In the genomic region with DNA sequence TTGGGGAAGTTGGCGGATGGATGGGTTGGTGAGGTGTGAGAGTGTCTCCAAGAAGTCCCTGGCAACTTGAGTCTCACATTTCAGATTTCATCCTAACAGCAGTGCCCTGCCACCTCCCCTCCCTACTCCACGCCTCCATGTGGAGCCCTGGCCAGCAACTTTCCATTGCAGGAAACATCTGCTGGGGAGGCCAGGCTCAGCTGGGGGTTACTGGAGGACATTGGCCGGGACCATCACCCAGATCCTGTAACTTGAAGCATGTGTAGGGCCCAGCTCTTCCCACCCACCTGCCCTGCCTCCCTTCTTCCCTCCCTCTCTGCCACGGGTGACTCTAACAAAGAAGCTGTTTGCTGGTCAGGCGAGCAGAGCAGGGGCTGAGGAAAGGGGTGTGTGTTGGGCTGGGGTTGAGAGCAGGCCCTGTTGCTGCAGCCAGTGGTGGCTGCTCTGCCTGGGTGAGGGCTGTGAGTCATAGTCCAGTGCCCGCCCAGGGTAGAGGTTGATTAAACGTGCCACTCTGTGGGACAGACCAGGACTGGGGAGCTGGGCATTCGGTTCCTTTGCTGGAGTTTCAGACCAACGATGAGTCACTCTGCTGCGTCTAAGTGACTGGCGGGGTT, we compare ENCODE assay signal across 12 cellular contexts.
A peak's percentile ranks its signal among the peaks of the same experiment; 100 is the strongest.
DNase-seq lines count a peak whose midpoint lies in the region; ATAC-seq and TF ChIP-seq lines count a peak whose summit lies in the region.
"Had no signal": no experiment of that assay in that cellular context is flagged by ENCODE, and none has a peak within 500 bp of the region (broad histone marks: within the 10 kb centered on the region; RNA-seq: fewer than 3 reads in every experiment).

No MANE protein-coding gene starts in this region.

- H3K56ac ChIP-seq in IMR-90 (ENCODE audit: extremely low read depth, insufficient read depth, low read length), result no peak overlapping the region

- no peak overlapping the region for H3K9ac ChIP-seq in IMR-90 (ENCODE audit: low read depth, low read length)

- H4K91ac ChIP-seq in IMR-90 (ENCODE audit: insufficient read depth, low read depth, low read length), result no peak overlapping the region

- H4K8ac ChIP-seq in IMR-90 (ENCODE audit: low read depth in 2 of 2, low read length in 2 of 2), result no peak overlapping the region

- in situ Hi-C loops in IMR-90 (cut with MboI; ENCODE audit: low sequenced_read_pairs), result no loop called here

- no peaks in the 10 kb centered on the region for H4K20me1 ChIP-seq in IMR-90 (ENCODE audit: insufficient read depth, low read length)

- H3K23ac ChIP-seq in IMR-90 (ENCODE audit: low read depth, low read length), result no peak overlapping the region

- H2AFZ ChIP-seq in IMR-90 (replicated peaks; ENCODE audit: low read length, poor library complexity), result peak overlapping the region; percentile 40

- dilution Hi-C loops in IMR-90 (cut with HindIII; ENCODE audit: low sequenced_read_pairs, unreplicated experiment), result no loop called here

- no peak overlapping the region for H3K4me3 ChIP-seq in AG09309 (ENCODE audit: control insufficient read depth, low read depth, low read length)
- H3K4me3 ChIP-seq in IMR-90 (ENCODE audit: insufficient read depth, low read depth, low read length), result no peak overlapping the region
- no peak overlapping the region for H3K4me3 ChIP-seq in BE2C (ENCODE audit: low read depth, low read length)
- H3K4me3 ChIP-seq: suprapubic skin had no signal

- no peak overlapping the region for H3K18ac ChIP-seq in IMR-90 (ENCODE audit: low read depth, low read length)

- no peak overlapping the region for H3K14ac ChIP-seq in IMR-90 (replicated peaks; ENCODE audit: low read depth, low read length)

- H2BK120ac ChIP-seq in IMR-90 (ENCODE audit: low read depth, low read length), result no peak overlapping the region

- no peak overlapping the region for H3K27ac Mint-ChIP-seq in activated T-helper 1 cell treated with anti-CD3 and anti-CD28 coated beads, Interleukin-12 subunit alpha, Interleukin-12 subunit beta, Interleukin-2, Interleukin-4 antibody, amounts not matched to agents 30 ng/mL and 10 ng/mL and 1 ng/mL, durations not matched to agents 14 hours and 24 hours and 36 hours
- H3K27ac Mint-ChIP-seq: CD8-positive, alpha-beta T cell had no signal

- H3K9me3 ChIP-seq in IMR-90 (ENCODE audit: control insufficient read depth, insufficient read depth, low read length) (no peaks in the 10 kb centered on the region), BE2C (no peaks in the 10 kb centered on the region)
- H3K9me3 ChIP-seq: suprapubic skin had no signal

- H2AK5ac ChIP-seq in IMR-90 (ENCODE audit: low read depth, low read length), result no peak overlapping the region

- H3K27me3 Mint-ChIP-seq in activated T-helper 1 cell treated with anti-CD3 and anti-CD28 coated beads, Interleukin-12 subunit alpha, Interleukin-12 subunit beta, Interleukin-2, Interleukin-4 antibody, amounts not matched to agents 30 ng/mL and 10 ng/mL and 1 ng/mL, durations not matched to agents 14 hours and 24 hours and 36 hours (ENCODE audit: insufficient read depth), result no peaks in the 10 kb centered on the region

- H3K27me3 ChIP-seq in IMR-90 (ENCODE audit: control insufficient read depth, insufficient read depth, low read length), result no peaks in the 10 kb centered on the region
- no peaks in the 10 kb centered on the region for H3K27me3 ChIP-seq in BE2C
- H3K27me3 ChIP-seq: suprapubic skin had no signal

- no peak for TF ChIP-seq CTCF in AG09309 (IDR thresholded peaks at IDR 0.05; ENCODE audit: control insufficient read depth, insufficient read depth, low read depth, low read length, missing control alignments)
- TF ChIP-seq CTCF in IMR-90 (conservative IDR thresholded peaks at IDR 0.05; ENCODE audit: low read depth, low read length), result no peak
- TF ChIP-seq CTCF in BE2C (IDR thresholded peaks at IDR 0.05; ENCODE audit: low read depth, low read length), result no peak

- H2BK20ac ChIP-seq in IMR-90 (ENCODE audit: low read depth, low read length), result no peak overlapping the region

- H2BK5ac ChIP-seq in IMR-90 (ENCODE audit: low read depth, low read length, poor library complexity, severe bottlenecking), result no peak overlapping the region

- H2AK9ac ChIP-seq in IMR-90 (replicated peaks; ENCODE audit: low read depth, low read length, poor library complexity), result no peak overlapping the region

- H3K36me3 ChIP-seq in IMR-90 (ENCODE audit: control insufficient read depth, insufficient read depth, low read length) (no peaks in the 10 kb centered on the region), BE2C (no peaks in the 10 kb centered on the region)
- H3K36me3 ChIP-seq: suprapubic skin had no signal

- 77% methylated on average over 7 of the region's 11 CpGs; no CpG with 5 or more reads in 1 of the 2 experiments for WGBS in IMR-90 (ENCODE audit: extremely low coverage in 2 of 2, insufficient read length in 1 of 2), 2 experiments

- H4K5ac ChIP-seq in IMR-90 (ENCODE audit: low read depth, low read length), result no peak overlapping the region

- no peaks in the 10 kb centered on the region; a peak in 1 of 4 replicates for H3K79me1 ChIP-seq in IMR-90 (ENCODE audit: low read depth in 1 of 2, low read length in 2 of 2)

- H3K4me1 ChIP-seq in IMR-90 (ENCODE audit: control insufficient read depth, insufficient read depth, low read length) (peaks cover 7% of the 10 kb centered on the region), BE2C (no peaks in the 10 kb centered on the region)
- H3K4me1 ChIP-seq: suprapubic skin had no signal

- peaks cover 25% of the 10 kb centered on the region for H3K36me3 Mint-ChIP-seq in activated T-helper 1 cell treated with anti-CD3 and anti-CD28 coated beads, Interleukin-12 subunit alpha, Interleukin-12 subunit beta, Interleukin-2, Interleukin-4 antibody, amounts not matched to agents 30 ng/mL and 10 ng/mL and 1 ng/mL, durations not matched to agents 14 hours and 24 hours and 36 hours (ENCODE audit: low read depth)

- BruUV-seq in IMR-90 (replicated peaks; lab: Mats Ljungman, UMichigan), result no TSS peak

- TF ChIP-seq POLR2A in IMR-90 (IDR thresholded peaks at IDR 0.05; ENCODE audit: low read depth, low read length), result no peak

- H3K9me3 Mint-ChIP-seq in activated T-helper 1 cell treated with anti-CD3 and anti-CD28 coated beads, Interleukin-12 subunit alpha, Interleukin-12 subunit beta, Interleukin-2, Interleukin-4 antibody, amounts not matched to agents 30 ng/mL and 10 ng/mL and 1 ng/mL, durations not matched to agents 14 hours and 24 hours and 36 hours, result no peaks in the 10 kb centered on the region
- H3K9me3 Mint-ChIP-seq: CD8-positive, alpha-beta T cell had no signal

- peak overlapping the region; percentile 8; the same call in 1 of the 2 replicates for H3K27ac ChIP-seq in IMR-90 (ENCODE audit: insufficient read depth, low read length)
- H3K27ac ChIP-seq: suprapubic skin had no signal

- H3K4ac ChIP-seq in IMR-90 (ENCODE audit: low read depth, low read length), result no peak overlapping the region

- H3K4me3 Mint-ChIP-seq in activated T-helper 1 cell treated with anti-CD3 and anti-CD28 coated beads, Interleukin-12 subunit alpha, Interleukin-12 subunit beta, Interleukin-2, Interleukin-4 antibody, amounts not matched to agents 30 ng/mL and 10 ng/mL and 1 ng/mL, durations not matched to agents 14 hours and 24 hours and 36 hours, result no peak overlapping the region
- H3K4me3 Mint-ChIP-seq: CD8-positive, alpha-beta T cell had no signal

- no peak for TF ChIP-seq RAD21 in IMR-90 (IDR thresholded peaks at IDR 0.05; ENCODE audit: low read length)

- POLR2A ChIA-PET in IMR-90 (lab: Charles Lee; ENCODE audit: unreplicated experiment), result no interaction called here

- no peak overlapping the region for H2BK15ac ChIP-seq in IMR-90 (ENCODE audit: low read depth, low read length)

- H3K4me1 Mint-ChIP-seq in activated T-helper 1 cell treated with anti-CD3 and anti-CD28 coated beads, Interleukin-12 subunit alpha, Interleukin-12 subunit beta, Interleukin-2, Interleukin-4 antibody, amounts not matched to agents 30 ng/mL and 10 ng/mL and 1 ng/mL, durations not matched to agents 14 hours and 24 hours and 36 hours (ENCODE audit: low read depth), result peaks cover 9% of the 10 kb centered on the region

- peak; percentile 89 for ATAC-seq in IMR-90 (ENCODE audit: low read depth)
- ATAC-seq: CD8-positive, alpha-beta T cell had no signal

- intact Hi-C loops in IMR-90 (cut with micrococcal nuclease), result no loop called here
- intact Hi-C loops in activated T-helper 1 cell treated with anti-CD3 and anti-CD28 coated beads, Interleukin-12 subunit alpha, Interleukin-12 subunit beta, Interleukin-2, Interleukin-4 antibody, amounts not matched to agents 30 ng/mL and 10 ng/mL and 1 ng/mL, durations not matched to agents 14 hours and 24 hours and 36 hours (cut with micrococcal nuclease), result no loop called here

- DNase-seq in AG09309 (ENCODE audit: low read depth) (peak; percentile 34), IMR-90 (peak; percentile 53), dedifferentiated amniotic fluid mesenchymal stem cell (ENCODE audit: extremely low spot score) (peak; percentile 33), medulla oblongata (ENCODE audit: extremely low spot score) (peak; percentile 20), BE2C (no peak)
- DNase-seq in stimulated activated CD4-positive, alpha-beta T cell treated with anti-CD3 and anti-CD28 coated beads, Interleukin-1b, Interleukin-23, amount 100 ng/mL, for 48 hours, result no peak
- no peak for DNase-seq in activated CD4-positive, alpha-beta T cell treated with anti-CD3 and anti-CD28 coated beads for 4 hours
- no peak for DNase-seq in activated T-helper 1 cell treated with anti-CD3 and anti-CD28 coated beads, Interleukin-12 subunit alpha, Interleukin-12 subunit beta, Interleukin-2, Interleukin-4 antibody, amounts not matched to agents 30 ng/mL and 10 ng/mL and 1 ng/mL, durations not matched to agents 14 hours and 24 hours and 36 hours (ENCODE audit: low spot score)
- DNase-seq: CD8-positive, alpha-beta T cell; NCI-H2081; stimulated activated CD4-positive, alpha-beta T cell treated with anti-CD3 and anti-CD28 coated beads, Interleukin-12 subunit alpha, Interleukin-12 subunit beta, amount 100 ng/mL, for 4 hours had no signal

- H3K9me1 ChIP-seq in IMR-90 (ENCODE audit: insufficient read depth, low read length), result peaks cover 6% of the 10 kb centered on the region; the same call in 1 of the 2 replicates

- CTCF ChIA-PET in IMR-90 (lab: Yijun Ruan, JAX), result interaction anchor here (1.7 kb wide), 1 partner anchor 10 kb away, joined by 4 read pairs; no protein-coding TSS in a partner anchor

- peak overlapping the region; percentile 14; the same call in 1 of the 2 replicates for H3K4me2 ChIP-seq in IMR-90 (ENCODE audit: low read depth, low read length)

TF ChIP-seq in IMR-90, 13 proteins besides CTCF, POLR2A, EP300 and RAD21:
- TF ChIP-seq BHLHE40 (IDR thresholded peaks at IDR 0.05; ENCODE audit: low read depth, low read length) (peak; percentile 27; the same call in 1 of the 2 replicates), MAZ (IDR thresholded peaks at IDR 0.05; ENCODE audit: borderline replicate concordance, low read depth, low read length) (no peak)

Comparison
In these comparisons a context has a peak if more than half of its experiments do, and no peak if none do; other contexts are left out.
1. DNase-seq: peak in AG09309 (single experiment), IMR-90 (single experiment), dedifferentiated amniotic fluid mesenchymal stem cell (single experiment) and medulla oblongata (single experiment); none in stimulated activated CD4-positive, alpha-beta T cell treated with anti-CD3 and anti-CD28 coated beads, Interleukin-1b, Interleukin-23, amount 100 ng/mL, for 48 hours (single experiment), BE2C (single experiment), activated CD4-positive, alpha-beta T cell treated with anti-CD3 and anti-CD28 coated beads for 4 hours (0 of 2) and activated T-helper 1 cell treated with anti-CD3 and anti-CD28 coated beads, Interleukin-12 subunit alpha, Interleukin-12 subunit beta, Interleukin-2, Interleukin-4 antibody, amounts not matched to agents 30 ng/mL and 10 ng/mL and 1 ng/mL, durations not matched to agents 14 hours and 24 hours and 36 hours (single experiment).